Comparison of ENCODE assay signal across 7 cellular contexts in genomic region chr19:33416307-33417215, GRCh38. TPM values are rescaled to one million over a fixed set of nuclear protein-coding genes. Genes with fewer than 3 reads are reported as not detected.
DNase-seq lines count a peak whose midpoint lies in the region; ATAC-seq and TF ChIP-seq lines count a peak whose summit lies in the region.

No MANE protein-coding gene starts in this region.

- POLR2A ChIA-PET in T-cell (lab: Charles Lee), result interaction anchor here in 1 of 2 donors (0.6 kb wide), 1 partner anchor 757 kb away, joined by 3 read pairs; no protein-coding TSS in a partner anchor

- H3K36me3 Mint-ChIP-seq in T-cell, result no peaks in the 10 kb centered on the region

- DNase-seq in GM13976 (ENCODE audit: low spot score), result peak; percentile 88
- DNase-seq in NCI-H146 (lab: John Stamatoyannopoulos, UW), result peak; percentile 78
- peak; percentile 25 to 69 (median 58) for DNase-seq in T-cell
- peak; percentile 34 for DNase-seq in activated naive CD8-positive, alpha-beta T cell treated with anti-CD3 and anti-CD28 coated beads, Interleukin-2, amount 50 U/mL, for 16 hours (ENCODE audit: low read depth, low spot score)
- peak; percentile 81 for DNase-seq in hepatic stellate cell (ENCODE audit: low spot score)
- DNase-seq in stimulated activated CD4-positive, alpha-beta T cell treated with anti-CD3 and anti-CD28 coated beads, Interleukin-12 subunit alpha, Interleukin-12 subunit beta, amount 100 ng/mL, for 4 hours, result peak; percentile 65

- no peaks in the 10 kb centered on the region for H3K9me3 Mint-ChIP-seq in T-cell

- peak; percentile 71 to 79 (median 77) for ATAC-seq in T-cell (replicated peaks in 1 of 4)
- no peak for ATAC-seq in HG03469 (IDR thresholded peaks at IDR 0.05; ENCODE audit: unreplicated experiment)

- H3K4me3 Mint-ChIP-seq in T-cell, result peak overlapping the region; percentile 62 to 67 (median 64)

- peak overlapping the region in 1 of 2 donors; percentile 46 for H3K27ac Mint-ChIP-seq in T-cell

- in situ Hi-C loops in GM13976 (cut with MboI; ENCODE audit: low sequenced_read_pairs, unreplicated experiment), result no loop called here

- no peaks in the 10 kb centered on the region for H3K27me3 Mint-ChIP-seq in T-cell

- TF ChIP-seq CTCF in GM13976 (IDR thresholded peaks at IDR 0.05; ENCODE audit: borderline replicate concordance, control extremely low read depth, extremely low read depth, insufficient read depth, missing control alignments), result peak; percentile 50

- H3K4me1 Mint-ChIP-seq in T-cell, result peaks cover 7 to 10% (median 8%) of the 10 kb centered on the region in 3 donors

- CTCF ChIA-PET in T-cell (lab: Charles Lee), result interaction anchor here (0.5 to 1.4 kb wide), 5 partner anchors 10 to 1316 kb away, joined by 3 to 4 read pairs (median 3); no protein-coding TSS in a partner anchor

RNA-seq across cellular contexts. Expression of gene CEBPG, which starts 43.1 kb away (rescaled TPM):
- 10 to 100 TPM; 15.9 to 27.1 (median 25.1) TPM for total RNA-seq in T-cell

Comparison
In these comparisons a context has a peak if more than half of its experiments do, and no peak if none do; other contexts are left out.
1. DNase-seq: peak in every context shown above with its lines; median percentile 88 in GM13976; 81 in hepatic stellate cell; 78 in NCI-H146; 65 in stimulated activated CD4-positive, alpha-beta T cell treated with anti-CD3 and anti-CD28 coated beads, Interleukin-12 subunit alpha, Interleukin-12 subunit beta, amount 100 ng/mL, for 4 hours; 58 in T-cell; 34 in activated naive CD8-positive, alpha-beta T cell treated with anti-CD3 and anti-CD28 coated beads, Interleukin-2, amount 50 U/mL, for 16 hours.